2 cellular contexts compared by ENCODE assay signal in the genomic region with DNA sequence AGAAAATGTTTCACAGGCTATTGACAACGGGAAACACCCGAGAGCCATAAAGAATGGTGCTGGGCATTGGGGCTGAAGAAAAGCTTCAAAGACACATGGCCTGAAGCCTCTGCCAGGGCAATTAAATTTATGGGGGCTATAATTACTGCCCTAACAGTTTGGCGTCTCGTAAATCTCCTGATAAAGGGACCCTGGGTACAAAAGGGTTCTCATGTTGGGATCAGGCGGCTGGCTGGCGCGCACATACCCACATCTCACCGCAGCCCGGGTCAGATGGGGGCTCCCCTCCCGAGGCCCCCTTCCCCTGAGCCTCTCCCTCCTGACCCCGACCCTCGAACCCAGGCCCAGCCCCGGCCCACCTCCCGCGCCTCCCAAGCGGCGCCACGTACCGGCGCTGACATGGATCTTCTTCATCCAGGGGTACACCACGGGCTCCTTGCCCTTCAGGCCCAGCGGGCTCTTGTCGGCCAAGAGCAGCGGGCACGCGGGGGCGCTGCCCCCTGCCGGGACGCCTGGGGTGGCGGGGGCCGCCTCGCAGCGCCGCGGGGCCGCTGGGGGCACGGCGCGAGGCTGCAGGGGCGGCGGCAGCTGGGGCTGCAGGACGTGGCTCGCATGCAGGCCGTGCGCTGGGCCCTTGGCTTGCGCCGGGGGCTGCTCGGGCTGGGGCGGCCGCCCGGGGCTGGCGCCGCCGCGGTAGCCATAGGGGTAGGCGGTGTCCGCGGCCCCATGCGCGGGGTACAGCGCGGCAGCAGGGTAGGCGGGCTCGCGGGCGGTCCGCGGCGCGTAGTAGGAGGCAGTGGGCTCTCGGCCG.
TF ChIP-seq lines count a peak whose summit lies in the region.

No MANE protein-coding gene starts in this region.

TF ChIP-seq in H1, 55 proteins besides CTCF, POLR2A, EP300 and RAD21 (continues in another document):
- TF ChIP-seq TEAD4 (IDR thresholded peaks at IDR 0.05; ENCODE audit: low read depth, low read length) (no peak), CTBP2 (IDR thresholded peaks at IDR 0.05; ENCODE audit: borderline replicate concordance, insufficient read depth, insufficient read length, low read length) (no peak), GTF2F1 (IDR thresholded peaks at IDR 0.05; ENCODE audit: borderline replicate concordance, low read depth, low read length) (no peak), BRCA1 (IDR thresholded peaks at IDR 0.05; ENCODE audit: low read depth, low read length) (no peak), CEBPB (IDR thresholded peaks at IDR 0.05; ENCODE audit: low read depth, low read length) (no peak), SRF (IDR thresholded peaks at IDR 0.05; ENCODE audit: low read depth, low read length) (no peak), NANOG (IDR thresholded peaks at IDR 0.05; ENCODE audit: insufficient read depth, low read depth, low read length, poor library complexity, severe bottlenecking) (no peak), RNF2 (IDR thresholded peaks at IDR 0.05; ENCODE audit: borderline replicate concordance, low read depth, low read length, missing control alignments, poor library complexity, severe bottlenecking) (peak; percentile 6), CHD1 (IDR thresholded peaks at IDR 0.05; ENCODE audit: low read depth, low read length) (no peak), BCL11A (IDR thresholded peaks at IDR 0.05; ENCODE audit: low read depth in 2 of 2, low read length in 2 of 2) (no peak), EGR1 (IDR thresholded peaks at IDR 0.05; ENCODE audit: borderline replicate concordance, low read depth, low read length) (no peak), KDM5A (IDR thresholded peaks at IDR 0.05; ENCODE audit: low read length) (no peak), SP1 (IDR thresholded peaks at IDR 0.05; ENCODE audit: low read depth, low read length) (no peak), ASH2L (IDR thresholded peaks at IDR 0.05; ENCODE audit: low read length) (no peak), CBX5 (IDR thresholded peaks at IDR 0.05; ENCODE audit: low read depth, low read length) (no peak)
- TF ChIP-seq, protein P1, sequence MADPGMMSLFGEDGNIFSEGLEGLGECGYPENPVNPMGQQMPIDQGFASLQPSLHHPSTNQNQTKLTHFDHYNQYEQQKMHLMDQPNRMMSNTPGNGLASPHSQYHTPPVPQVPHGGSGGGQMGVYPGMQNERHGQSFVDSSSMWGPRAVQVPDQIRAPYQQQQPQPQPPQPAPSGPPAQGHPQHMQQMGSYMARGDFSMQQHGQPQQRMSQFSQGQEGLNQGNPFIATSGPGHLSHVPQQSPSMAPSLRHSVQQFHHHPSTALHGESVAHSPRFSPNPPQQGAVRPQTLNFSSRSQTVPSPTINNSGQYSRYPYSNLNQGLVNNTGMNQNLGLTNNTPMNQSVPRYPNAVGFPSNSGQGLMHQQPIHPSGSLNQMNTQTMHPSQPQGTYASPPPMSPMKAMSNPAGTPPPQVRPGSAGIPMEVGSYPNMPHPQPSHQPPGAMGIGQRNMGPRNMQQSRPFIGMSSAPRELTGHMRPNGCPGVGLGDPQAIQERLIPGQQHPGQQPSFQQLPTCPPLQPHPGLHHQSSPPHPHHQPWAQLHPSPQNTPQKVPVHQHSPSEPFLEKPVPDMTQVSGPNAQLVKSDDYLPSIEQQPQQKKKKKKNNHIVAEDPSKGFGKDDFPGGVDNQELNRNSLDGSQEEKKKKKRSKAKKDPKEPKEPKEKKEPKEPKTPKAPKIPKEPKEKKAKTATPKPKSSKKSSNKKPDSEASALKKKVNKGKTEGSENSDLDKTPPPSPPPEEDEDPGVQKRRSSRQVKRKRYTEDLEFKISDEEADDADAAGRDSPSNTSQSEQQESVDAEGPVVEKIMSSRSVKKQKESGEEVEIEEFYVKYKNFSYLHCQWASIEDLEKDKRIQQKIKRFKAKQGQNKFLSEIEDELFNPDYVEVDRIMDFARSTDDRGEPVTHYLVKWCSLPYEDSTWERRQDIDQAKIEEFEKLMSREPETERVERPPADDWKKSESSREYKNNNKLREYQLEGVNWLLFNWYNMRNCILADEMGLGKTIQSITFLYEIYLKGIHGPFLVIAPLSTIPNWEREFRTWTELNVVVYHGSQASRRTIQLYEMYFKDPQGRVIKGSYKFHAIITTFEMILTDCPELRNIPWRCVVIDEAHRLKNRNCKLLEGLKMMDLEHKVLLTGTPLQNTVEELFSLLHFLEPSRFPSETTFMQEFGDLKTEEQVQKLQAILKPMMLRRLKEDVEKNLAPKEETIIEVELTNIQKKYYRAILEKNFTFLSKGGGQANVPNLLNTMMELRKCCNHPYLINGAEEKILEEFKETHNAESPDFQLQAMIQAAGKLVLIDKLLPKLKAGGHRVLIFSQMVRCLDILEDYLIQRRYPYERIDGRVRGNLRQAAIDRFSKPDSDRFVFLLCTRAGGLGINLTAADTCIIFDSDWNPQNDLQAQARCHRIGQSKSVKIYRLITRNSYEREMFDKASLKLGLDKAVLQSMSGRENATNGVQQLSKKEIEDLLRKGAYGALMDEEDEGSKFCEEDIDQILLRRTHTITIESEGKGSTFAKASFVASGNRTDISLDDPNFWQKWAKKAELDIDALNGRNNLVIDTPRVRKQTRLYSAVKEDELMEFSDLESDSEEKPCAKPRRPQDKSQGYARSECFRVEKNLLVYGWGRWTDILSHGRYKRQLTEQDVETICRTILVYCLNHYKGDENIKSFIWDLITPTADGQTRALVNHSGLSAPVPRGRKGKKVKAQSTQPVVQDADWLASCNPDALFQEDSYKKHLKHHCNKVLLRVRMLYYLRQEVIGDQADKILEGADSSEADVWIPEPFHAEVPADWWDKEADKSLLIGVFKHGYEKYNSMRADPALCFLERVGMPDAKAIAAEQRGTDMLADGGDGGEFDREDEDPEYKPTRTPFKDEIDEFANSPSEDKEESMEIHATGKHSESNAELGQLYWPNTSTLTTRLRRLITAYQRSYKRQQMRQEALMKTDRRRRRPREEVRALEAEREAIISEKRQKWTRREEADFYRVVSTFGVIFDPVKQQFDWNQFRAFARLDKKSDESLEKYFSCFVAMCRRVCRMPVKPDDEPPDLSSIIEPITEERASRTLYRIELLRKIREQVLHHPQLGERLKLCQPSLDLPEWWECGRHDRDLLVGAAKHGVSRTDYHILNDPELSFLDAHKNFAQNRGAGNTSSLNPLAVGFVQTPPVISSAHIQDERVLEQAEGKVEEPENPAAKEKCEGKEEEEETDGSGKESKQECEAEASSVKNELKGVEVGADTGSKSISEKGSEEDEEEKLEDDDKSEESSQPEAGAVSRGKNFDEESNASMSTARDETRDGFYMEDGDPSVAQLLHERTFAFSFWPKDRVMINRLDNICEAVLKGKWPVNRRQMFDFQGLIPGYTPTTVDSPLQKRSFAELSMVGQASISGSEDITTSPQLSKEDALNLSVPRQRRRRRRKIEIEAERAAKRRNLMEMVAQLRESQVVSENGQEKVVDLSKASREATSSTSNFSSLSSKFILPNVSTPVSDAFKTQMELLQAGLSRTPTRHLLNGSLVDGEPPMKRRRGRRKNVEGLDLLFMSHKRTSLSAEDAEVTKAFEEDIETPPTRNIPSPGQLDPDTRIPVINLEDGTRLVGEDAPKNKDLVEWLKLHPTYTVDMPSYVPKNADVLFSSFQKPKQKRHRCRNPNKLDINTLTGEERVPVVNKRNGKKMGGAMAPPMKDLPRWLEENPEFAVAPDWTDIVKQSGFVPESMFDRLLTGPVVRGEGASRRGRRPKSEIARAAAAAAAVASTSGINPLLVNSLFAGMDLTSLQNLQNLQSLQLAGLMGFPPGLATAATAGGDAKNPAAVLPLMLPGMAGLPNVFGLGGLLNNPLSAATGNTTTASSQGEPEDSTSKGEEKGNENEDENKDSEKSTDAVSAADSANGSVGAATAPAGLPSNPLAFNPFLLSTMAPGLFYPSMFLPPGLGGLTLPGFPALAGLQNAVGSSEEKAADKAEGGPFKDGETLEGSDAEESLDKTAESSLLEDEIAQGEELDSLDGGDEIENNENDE (IDR thresholded peaks at IDR 0.05; ENCODE audit: insufficient replicate concordance, low read length): no peak
- TF ChIP-seq, protein P2, sequence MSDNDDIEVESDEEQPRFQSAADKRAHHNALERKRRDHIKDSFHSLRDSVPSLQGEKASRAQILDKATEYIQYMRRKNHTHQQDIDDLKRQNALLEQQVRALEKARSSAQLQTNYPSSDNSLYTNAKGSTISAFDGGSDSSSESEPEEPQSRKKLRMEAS (IDR thresholded peaks at IDR 0.05): no peak

TF ChIP-seq in SK-N-SH treated with all-trans-retinoic acid at 6 μM for 48 hours, 23 proteins besides CTCF, POLR2A, EP300 and RAD21:
- TF ChIP-seq, protein P3, sequence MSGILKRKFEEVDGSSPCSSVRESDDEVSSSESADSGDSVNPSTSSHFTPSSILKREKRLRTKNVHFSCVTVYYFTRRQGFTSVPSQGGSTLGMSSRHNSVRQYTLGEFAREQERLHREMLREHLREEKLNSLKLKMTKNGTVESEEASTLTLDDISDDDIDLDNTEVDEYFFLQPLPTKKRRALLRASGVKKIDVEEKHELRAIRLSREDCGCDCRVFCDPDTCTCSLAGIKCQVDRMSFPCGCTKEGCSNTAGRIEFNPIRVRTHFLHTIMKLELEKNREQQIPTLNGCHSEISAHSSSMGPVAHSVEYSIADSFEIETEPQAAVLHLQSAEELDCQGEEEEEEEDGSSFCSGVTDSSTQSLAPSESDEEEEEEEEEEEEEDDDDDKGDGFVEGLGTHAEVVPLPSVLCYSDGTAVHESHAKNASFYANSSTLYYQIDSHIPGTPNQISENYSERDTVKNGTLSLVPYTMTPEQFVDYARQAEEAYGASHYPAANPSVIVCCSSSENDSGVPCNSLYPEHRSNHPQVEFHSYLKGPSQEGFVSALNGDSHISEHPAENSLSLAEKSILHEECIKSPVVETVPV (CRISPR knock-in tag; IDR thresholded peaks at IDR 0.05): no peak
- TF ChIP-seq, protein P4, sequence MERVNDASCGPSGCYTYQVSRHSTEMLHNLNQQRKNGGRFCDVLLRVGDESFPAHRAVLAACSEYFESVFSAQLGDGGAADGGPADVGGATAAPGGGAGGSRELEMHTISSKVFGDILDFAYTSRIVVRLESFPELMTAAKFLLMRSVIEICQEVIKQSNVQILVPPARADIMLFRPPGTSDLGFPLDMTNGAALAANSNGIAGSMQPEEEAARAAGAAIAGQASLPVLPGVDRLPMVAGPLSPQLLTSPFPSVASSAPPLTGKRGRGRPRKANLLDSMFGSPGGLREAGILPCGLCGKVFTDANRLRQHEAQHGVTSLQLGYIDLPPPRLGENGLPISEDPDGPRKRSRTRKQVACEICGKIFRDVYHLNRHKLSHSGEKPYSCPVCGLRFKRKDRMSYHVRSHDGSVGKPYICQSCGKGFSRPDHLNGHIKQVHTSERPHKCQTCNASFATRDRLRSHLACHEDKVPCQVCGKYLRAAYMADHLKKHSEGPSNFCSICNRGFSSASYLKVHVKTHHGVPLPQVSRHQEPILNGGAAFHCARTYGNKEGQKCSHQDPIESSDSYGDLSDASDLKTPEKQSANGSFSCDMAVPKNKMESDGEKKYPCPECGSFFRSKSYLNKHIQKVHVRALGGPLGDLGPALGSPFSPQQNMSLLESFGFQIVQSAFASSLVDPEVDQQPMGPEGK (CRISPR knock-in tag; IDR thresholded peaks at IDR 0.05; ENCODE audit: borderline replicate concordance): no peak
- TF ChIP-seq, protein P5, sequence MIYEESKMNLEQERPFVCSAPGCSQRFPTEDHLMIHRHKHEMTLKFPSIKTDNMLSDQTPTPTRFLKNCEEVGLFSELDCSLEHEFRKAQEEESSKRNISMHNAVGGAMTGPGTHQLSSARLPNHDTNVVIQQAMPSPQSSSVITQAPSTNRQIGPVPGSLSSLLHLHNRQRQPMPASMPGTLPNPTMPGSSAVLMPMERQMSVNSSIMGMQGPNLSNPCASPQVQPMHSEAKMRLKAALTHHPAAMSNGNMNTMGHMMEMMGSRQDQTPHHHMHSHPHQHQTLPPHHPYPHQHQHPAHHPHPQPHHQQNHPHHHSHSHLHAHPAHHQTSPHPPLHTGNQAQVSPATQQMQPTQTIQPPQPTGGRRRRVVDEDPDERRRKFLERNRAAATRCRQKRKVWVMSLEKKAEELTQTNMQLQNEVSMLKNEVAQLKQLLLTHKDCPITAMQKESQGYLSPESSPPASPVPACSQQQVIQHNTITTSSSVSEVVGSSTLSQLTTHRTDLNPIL (CRISPR knock-in tag; IDR thresholded peaks at IDR 0.05; ENCODE audit: low read depth): no peak
- TF ChIP-seq, protein P6, sequence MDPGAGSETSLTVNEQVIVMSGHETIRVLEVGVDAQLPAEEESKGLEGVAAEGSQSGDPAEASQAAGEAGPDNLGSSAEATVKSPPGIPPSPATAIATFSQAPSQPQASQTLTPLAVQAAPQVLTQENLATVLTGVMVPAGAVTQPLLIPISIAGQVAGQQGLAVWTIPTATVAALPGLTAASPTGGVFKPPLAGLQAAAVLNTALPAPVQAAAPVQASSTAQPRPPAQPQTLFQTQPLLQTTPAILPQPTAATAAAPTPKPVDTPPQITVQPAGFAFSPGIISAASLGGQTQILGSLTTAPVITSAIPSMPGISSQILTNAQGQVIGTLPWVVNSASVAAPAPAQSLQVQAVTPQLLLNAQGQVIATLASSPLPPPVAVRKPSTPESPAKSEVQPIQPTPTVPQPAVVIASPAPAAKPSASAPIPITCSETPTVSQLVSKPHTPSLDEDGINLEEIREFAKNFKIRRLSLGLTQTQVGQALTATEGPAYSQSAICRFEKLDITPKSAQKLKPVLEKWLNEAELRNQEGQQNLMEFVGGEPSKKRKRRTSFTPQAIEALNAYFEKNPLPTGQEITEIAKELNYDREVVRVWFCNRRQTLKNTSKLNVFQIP (CRISPR knock-in tag; IDR thresholded peaks at IDR 0.05; ENCODE audit: borderline replicate concordance, low read depth): no peak
- TF ChIP-seq ZNF70 (CRISPR knock-in tag; IDR thresholded peaks at IDR 0.05) (no peak), SNAI2 (CRISPR knock-in tag; IDR thresholded peaks at IDR 0.05) (no peak), BACH2 (CRISPR knock-in tag; IDR thresholded peaks at IDR 0.05; ENCODE audit: borderline replicate concordance) (no peak), ZFP3 (CRISPR knock-in tag; IDR thresholded peaks at IDR 0.05) (no peak), ISL1 (CRISPR knock-in tag; IDR thresholded peaks at IDR 0.05) (no peak), ZNF565 (CRISPR knock-in tag; conservative IDR thresholded peaks at IDR 0.05; ENCODE audit: low read depth) (no peak)
- TF ChIP-seq, protein P7, sequence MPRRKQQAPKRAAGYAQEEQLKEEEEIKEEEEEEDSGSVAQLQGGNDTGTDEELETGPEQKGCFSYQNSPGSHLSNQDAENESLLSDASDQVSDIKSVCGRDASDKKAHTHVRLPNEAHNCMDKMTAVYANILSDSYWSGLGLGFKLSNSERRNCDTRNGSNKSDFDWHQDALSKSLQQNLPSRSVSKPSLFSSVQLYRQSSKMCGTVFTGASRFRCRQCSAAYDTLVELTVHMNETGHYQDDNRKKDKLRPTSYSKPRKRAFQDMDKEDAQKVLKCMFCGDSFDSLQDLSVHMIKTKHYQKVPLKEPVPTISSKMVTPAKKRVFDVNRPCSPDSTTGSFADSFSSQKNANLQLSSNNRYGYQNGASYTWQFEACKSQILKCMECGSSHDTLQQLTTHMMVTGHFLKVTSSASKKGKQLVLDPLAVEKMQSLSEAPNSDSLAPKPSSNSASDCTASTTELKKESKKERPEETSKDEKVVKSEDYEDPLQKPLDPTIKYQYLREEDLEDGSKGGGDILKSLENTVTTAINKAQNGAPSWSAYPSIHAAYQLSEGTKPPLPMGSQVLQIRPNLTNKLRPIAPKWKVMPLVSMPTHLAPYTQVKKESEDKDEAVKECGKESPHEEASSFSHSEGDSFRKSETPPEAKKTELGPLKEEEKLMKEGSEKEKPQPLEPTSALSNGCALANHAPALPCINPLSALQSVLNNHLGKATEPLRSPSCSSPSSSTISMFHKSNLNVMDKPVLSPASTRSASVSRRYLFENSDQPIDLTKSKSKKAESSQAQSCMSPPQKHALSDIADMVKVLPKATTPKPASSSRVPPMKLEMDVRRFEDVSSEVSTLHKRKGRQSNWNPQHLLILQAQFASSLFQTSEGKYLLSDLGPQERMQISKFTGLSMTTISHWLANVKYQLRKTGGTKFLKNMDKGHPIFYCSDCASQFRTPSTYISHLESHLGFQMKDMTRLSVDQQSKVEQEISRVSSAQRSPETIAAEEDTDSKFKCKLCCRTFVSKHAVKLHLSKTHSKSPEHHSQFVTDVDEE (CRISPR knock-in tag; IDR thresholded peaks at IDR 0.05): no peak
